In genomic region chr10:71635251-71635866, GRCh38 we compare ENCODE assay signal across 1 cellular context.
TF ChIP-seq lines count a peak whose summit lies in the region.

No MANE protein-coding gene starts in this region.

TF ChIP-seq in HepG2, 621 proteins besides CTCF, POLR2A, EP300 and RAD21 (continued from another document):
- TF ChIP-seq BCLAF1 (IDR thresholded peaks at IDR 0.05), result no peak
- TF ChIP-seq PCBP2 (optimal IDR thresholded peaks at IDR 0.05; ENCODE audit: low read depth, low read length, poor library complexity, severe bottlenecking), result no peak
- no peak for TF ChIP-seq MLX (CRISPR knock-in tag; IDR thresholded peaks at IDR 0.05)
- TF ChIP-seq ZNF512 (CRISPR knock-in tag; IDR thresholded peaks at IDR 0.05), result peak; percentile 84; the same call in 1 of the 2 replicates
- TF ChIP-seq NCOA2 (CRISPR knock-in tag; IDR thresholded peaks at IDR 0.05), result no peak
